Comparison of ENCODE assay signal across 31 cellular contexts in the genomic region with DNA sequence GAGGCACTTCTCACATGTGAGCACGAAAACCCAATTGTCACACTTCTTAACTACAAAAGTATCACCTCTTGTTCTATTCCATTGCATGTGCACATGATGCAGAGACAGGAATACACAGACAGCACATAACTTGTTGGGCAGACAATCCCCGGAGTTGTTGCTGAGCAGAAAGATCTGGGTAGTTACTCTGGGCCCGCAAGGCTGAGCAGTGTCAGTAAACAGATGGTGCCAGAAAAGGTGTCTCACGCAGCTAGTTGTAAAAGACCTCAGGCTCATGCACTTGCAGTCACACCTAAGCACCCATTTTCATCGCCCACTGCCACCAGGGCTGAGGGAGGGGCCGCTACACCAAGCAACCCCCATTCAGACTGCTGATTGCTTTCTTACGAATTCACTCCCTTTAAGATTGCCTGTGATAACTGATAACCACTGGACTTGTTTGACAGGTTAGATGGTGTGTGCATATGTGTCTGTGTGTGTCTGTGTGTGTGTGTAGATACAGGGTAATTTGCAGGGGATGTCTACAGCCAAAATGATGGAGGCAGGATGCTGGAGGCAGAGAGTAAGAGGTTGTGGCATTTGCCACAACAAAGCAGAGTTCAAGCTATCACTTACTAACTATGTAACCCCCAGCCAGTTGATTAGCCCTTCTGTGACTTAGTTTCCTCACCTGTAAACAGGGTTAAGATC. TPM values are rescaled to one million over a fixed set of nuclear protein-coding genes. Genes with fewer than 3 reads are reported as not detected.
A peak's percentile ranks its signal among the peaks of the same experiment; 100 is the strongest.
DNase-seq lines count a peak whose midpoint lies in the region; ATAC-seq, FAIRE-seq and TF ChIP-seq lines count a peak whose summit lies in the region.
"Had no signal": no experiment of that assay in that cellular context is flagged by ENCODE, and none has a peak within 500 bp of the region (broad histone marks: within the 10 kb centered on the region; RNA-seq: fewer than 3 reads in every experiment).

No MANE protein-coding gene starts in this region.

- no peaks in the 10 kb centered on the region for H3K9me3 Mint-ChIP-seq in CD4-positive, alpha-beta T cell
- H3K9me3 Mint-ChIP-seq in endodermal cell, result no peaks in the 10 kb centered on the region
- H3K9me3 Mint-ChIP-seq: naive B cell had no signal

- peaks cover 6% of the 10 kb centered on the region for H3K4me1 ChIP-seq in endodermal cell (ENCODE audit: control insufficient read depth, insufficient read depth, low read length)

- peaks cover 37% of the 10 kb centered on the region for H3K4me1 Mint-ChIP-seq in CD4-positive, alpha-beta T cell (ENCODE audit: low read depth)
- peaks cover 2% of the 10 kb centered on the region for H3K4me1 Mint-ChIP-seq in endodermal cell

- H3K27ac Mint-ChIP-seq in CD4-positive, alpha-beta T cell, result no peak overlapping the region
- H3K27ac Mint-ChIP-seq in endodermal cell, result no peak overlapping the region
- H3K27ac Mint-ChIP-seq: activated CD4-positive, alpha-beta T cell treated with anti-CD3 and anti-CD28 coated beads for 36 hours had no signal

- TF ChIP-seq CTCF in CD4-positive, alpha-beta T cell (IDR thresholded peaks at IDR 0.05), result no peak
- no peak for TF ChIP-seq CTCF in coronary artery (IDR thresholded peaks at IDR 0.05)
- TF ChIP-seq CTCF in endodermal cell (conservative IDR thresholded peaks at IDR 0.05), result no peak

- H3K9me3 ChIP-seq in CD4-positive, alpha-beta T cell (ENCODE audit: control insufficient read depth, low read length), result no peaks in the 10 kb centered on the region
- H3K9me3 ChIP-seq in endodermal cell (ENCODE audit: control insufficient read depth, low read length), result no peaks in the 10 kb centered on the region
- H3K9me3 ChIP-seq: adrenal gland, BE2C, body of pancreas, heart right ventricle, stomach had no signal

- peak; percentile 43 for ATAC-seq in CD4-positive, alpha-beta T cell (ENCODE audit: poor library complexity)
- ATAC-seq in GM21723 (IDR thresholded peaks at IDR 0.05; ENCODE audit: unreplicated experiment), result no peak
- ATAC-seq: activated CD4-positive, alpha-beta T cell treated with anti-CD3 and anti-CD28 coated beads for 36 hours; body of pancreas; HCT116; heart right ventricle; Panc1 had no signal

- no peak for DNase-seq in CD4-positive, alpha-beta T cell
- no peak for DNase-seq in HTR-8/SVneo (ENCODE audit: insufficient read length, low spot score)
- DNase-seq in coronary artery (ENCODE audit: low spot score), result no peak
- peak; percentile 21 for DNase-seq in stimulated activated CD8-positive, alpha-beta memory T cell treated with anti-CD3 and anti-CD28 coated beads, Interleukin-12 subunit alpha, Interleukin-12 subunit beta, amount 100 ng/mL, for 4 hours (ENCODE audit: low read depth)
- DNase-seq in NCI-H1092 (lab: John Stamatoyannopoulos, UW), result no peak
- DNase-seq in endodermal cell, result no peak
- no peak for DNase-seq in NCI-H774 (lab: John Stamatoyannopoulos, UW)
- DNase-seq: activated CD4-positive, alpha-beta T cell treated with anti-CD3 and anti-CD28 coated beads for 36 hours; activated effector memory CD4-positive, alpha-beta T cell treated with anti-CD3 and anti-CD28 coated beads, Interleukin-2, amount 50 U/mL, for 16 hours; activated T-cell treated with anti-CD3 and anti-CD28 coated beads, Interleukin-2, amount 50 U/mL, for 1 hour; adrenal gland; BE2C; body of pancreas; cerebellar nuclear complex; COR-L47; DMS79; GDM1; heart right ventricle; MV-4-11; naive B cell; occipital lobe; SHP77; stimulated activated CD4-positive, alpha-beta T cell treated with anti-CD3 and anti-CD28 coated beads, Interleukin-4, amount 100 ng/mL, for 4 hours; stomach had no signal

- peaks cover 20% of the 10 kb centered on the region for H3K27me3 ChIP-seq in CD4-positive, alpha-beta T cell (ENCODE audit: control insufficient read depth, insufficient read depth, low read length)
- peaks cover 48% of the 10 kb centered on the region for H3K27me3 ChIP-seq in endodermal cell (ENCODE audit: control insufficient read depth, insufficient read depth, low read length, poor library complexity, severe bottlenecking)

- H3K27me3 Mint-ChIP-seq in CD4-positive, alpha-beta T cell, result peaks cover 30% of the 10 kb centered on the region
- H3K27me3 Mint-ChIP-seq in endodermal cell (ENCODE audit: insufficient read depth), result peaks cover 43% of the 10 kb centered on the region

- POLR2A ChIA-PET in CD4-positive, alpha-beta T cell (lab: Charles Lee), result interaction anchor here (0.6 kb wide), 1 partner anchor 13 kb away, joined by 3 read pairs; no protein-coding TSS in a partner anchor

- H3K36me3 Mint-ChIP-seq in CD4-positive, alpha-beta T cell (ENCODE audit: low read depth), result no peaks in the 10 kb centered on the region
- no peaks in the 10 kb centered on the region for H3K36me3 Mint-ChIP-seq in endodermal cell (ENCODE audit: low read depth)
- H3K36me3 Mint-ChIP-seq: naive B cell had no signal

- no peak overlapping the region for H3K9ac ChIP-seq in endodermal cell (ENCODE audit: extremely low read depth, low read length, poor library complexity, severe bottlenecking)

- H3K4me3 Mint-ChIP-seq in CD4-positive, alpha-beta T cell, result no peak overlapping the region
- no peak overlapping the region for H3K4me3 Mint-ChIP-seq in endodermal cell
- H3K4me3 Mint-ChIP-seq: activated CD4-positive, alpha-beta T cell treated with anti-CD3 and anti-CD28 coated beads for 36 hours; naive B cell had no signal

- intact Hi-C loops in CD4-positive, alpha-beta T cell (cut with DNase I, micrococcal nuclease), result no loop called here

- no peaks in the 10 kb centered on the region for H3K36me3 ChIP-seq in endodermal cell (ENCODE audit: control insufficient read depth, insufficient read depth, low read length)
- H3K36me3 ChIP-seq: adrenal gland, BE2C, heart right ventricle, stomach had no signal

- H3K4me3 ChIP-seq in coronary artery, result peak overlapping the region; percentile 34
- H3K4me3 ChIP-seq in endodermal cell (ENCODE audit: low read length), result no peak overlapping the region
- H3K4me3 ChIP-seq: adrenal gland, body of pancreas, heart right ventricle, stomach had no signal

- WGBS in endodermal cell (ENCODE audit: insufficient coverage in 1 of 2, insufficient read length in 1 of 2), 2 experiments, result 91 to 98% methylated on average over 4 to 7 of the region's 7 CpGs

- H3K27ac ChIP-seq in CD4-positive, alpha-beta T cell (ENCODE audit: low read depth, low read length), result no peak overlapping the region
- peak overlapping the region in 1 of 2 donors; percentile 95 for H3K27ac ChIP-seq in coronary artery
- H3K27ac ChIP-seq in endodermal cell (ENCODE audit: low read depth, low read length), result no peak overlapping the region
- H3K27ac ChIP-seq: adrenal gland, body of pancreas, heart right ventricle, stomach had no signal

- CTCF ChIA-PET in CD4-positive, alpha-beta T cell (lab: Charles Lee), result interaction anchor here (0.7 kb wide), 1 partner anchor 63 kb away, joined by 3 read pairs; no protein-coding TSS in a partner anchor

- FAIRE-seq in HTR-8/SVneo (lab: Jason Lieb, UNC), result peak; percentile 52
- FAIRE-seq: frontal cortex had no signal

RNA-seq across cellular contexts. Expression of gene LGR6, which starts 4.2 kb away (rescaled TPM):
- under 1 TPM; 0.19 to 0.45 TPM for total RNA-seq in CD4-positive, alpha-beta T cell
- total RNA-seq in endodermal cell, result 1 to 10 TPM in 1 of 2 donors, under 1 TPM in 1; 0.73 to 1.5 TPM
- 0.57 TPM for polyA plus RNA-seq in endodermal cell (2013, experiment 1 of 2)
- polyA plus RNA-seq in endodermal cell (2013, experiment 2 of 2), result 0.79 TPM
- total RNA-seq: dermis microvascular lymphatic vessel endothelial cell, LHCN-M2, pulmonary artery endothelial cell had no signal

RNA-seq across cellular contexts. Expression of gene PTPN7, which starts 37.4 kb away (rescaled TPM):
- total RNA-seq in CD4-positive, alpha-beta T cell, result 100 to 1,000 TPM; 144 to 145 TPM
- total RNA-seq in endodermal cell, result not detected
- polyA plus RNA-seq in endodermal cell (2013, experiment 1 of 2), result not detected
- polyA plus RNA-seq in endodermal cell (2013, experiment 2 of 2), result not detected
- total RNA-seq: frontal cortex, LHCN-M2 had no signal

RNA-seq across cellular contexts. Expression of gene ARL8A, which starts 53.3 kb away (rescaled TPM):
- total RNA-seq in CD4-positive, alpha-beta T cell, result 10 to 100 TPM; 73.5 to 73.8 TPM
- total RNA-seq in endodermal cell, result 10 to 100 TPM; 72.8 to 82.0 TPM
- 52.4 TPM for polyA plus RNA-seq in endodermal cell (2013, experiment 1 of 2)
- polyA plus RNA-seq in endodermal cell (2013, experiment 2 of 2), result 54.7 TPM

Comparison
In these comparisons a context has a peak if more than half of its experiments do, and no peak if none do; other contexts are left out.
1. RNA of gene PTPN7, which starts 37.4 kb away (total RNA-seq): 144 to 145 TPM in CD4-positive, alpha-beta T cell; not detected in endodermal cell; every median in the first group is over 100 times any median in the second.